ENCODE assay signal across 17 cellular contexts in the genomic region with DNA sequence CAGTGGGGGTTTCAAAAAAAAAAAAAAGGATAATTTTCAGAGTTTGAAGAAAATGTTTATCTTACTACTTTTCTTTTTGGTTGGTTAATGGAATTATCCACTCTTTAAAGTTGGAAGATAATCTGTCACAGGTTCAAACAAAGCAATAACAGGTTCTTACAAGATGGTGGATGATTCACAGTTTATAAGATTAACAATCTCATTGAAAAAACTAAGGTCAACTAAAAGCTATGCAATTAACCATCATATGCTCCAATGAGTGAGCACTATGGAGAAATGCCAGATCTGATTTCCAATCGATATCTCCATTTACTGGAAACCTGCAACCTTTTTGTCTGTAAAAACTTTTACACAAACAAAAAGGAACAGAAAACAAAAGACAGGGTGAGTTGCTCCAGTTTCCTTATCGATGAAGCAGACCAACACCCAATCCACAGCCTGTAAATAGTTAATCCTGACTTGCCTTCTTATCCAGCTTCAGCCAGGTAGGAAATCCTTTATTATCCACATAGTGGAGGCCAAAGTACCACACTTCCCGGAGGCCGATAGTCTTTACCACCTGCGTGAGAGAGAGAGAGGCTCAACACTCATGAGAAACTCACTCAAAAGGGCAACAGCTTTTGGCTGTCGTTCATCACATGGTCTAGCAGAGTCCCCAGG. TPM values are rescaled to one million over a fixed set of nuclear protein-coding genes. Genes with fewer than 3 reads are reported as not detected.
DNase-seq lines count a peak whose midpoint lies in the region; ATAC-seq and TF ChIP-seq lines count a peak whose summit lies in the region.
"Had no signal": no experiment of that assay in that cellular context is flagged by ENCODE, and none has a peak within 500 bp of the region (broad histone marks: within the 10 kb centered on the region; RNA-seq: fewer than 3 reads in every experiment).

No MANE protein-coding gene starts in this region.

- no peak overlapping the region for H3K4me3 Mint-ChIP-seq in H9
- no peak overlapping the region for H3K4me3 Mint-ChIP-seq in stimulated activated effector memory CD8-positive, alpha-beta T cell treated with anti-CD3 and anti-CD28 coated beads, Interleukin-12 subunit alpha, Interleukin-12 subunit beta, amount 100 ng/mL, for 72 hours

- H3K27ac Mint-ChIP-seq in H9, result peak overlapping the region in 2 of 3 experiments; percentile 38 to 58; a peak in 3 of 7 replicates
- no peak overlapping the region for H3K27ac Mint-ChIP-seq in stimulated activated effector memory CD8-positive, alpha-beta T cell treated with anti-CD3 and anti-CD28 coated beads, Interleukin-12 subunit alpha, Interleukin-12 subunit beta, amount 100 ng/mL, for 72 hours

- no peak overlapping the region for H2BK15ac ChIP-seq in H9 (ENCODE audit: low read depth, low read length)

- no peak overlapping the region for H3K56ac ChIP-seq in H9 (ENCODE audit: insufficient read length, low read depth, low read length)

- H3F3A ChIP-seq in PC-3 (ENCODE audit: low read length, unreplicated experiment), result peaks cover 6% of the 10 kb centered on the region

- H4K91ac ChIP-seq in H9 (ENCODE audit: insufficient read length, low read depth, low read length), result no peak overlapping the region

- no peak for TF ChIP-seq CTCF in C4-2B (conservative IDR thresholded peaks at IDR 0.05)
- no peak for TF ChIP-seq CTCF in H9 (conservative IDR thresholded peaks at IDR 0.05)
- no peak for TF ChIP-seq CTCF in colonic mucosa (IDR thresholded peaks at IDR 0.05)
- TF ChIP-seq CTCF in PC-3 (conservative IDR thresholded peaks at IDR 0.05; ENCODE audit: low read depth, low read length), result no peak

- H2BK120ac ChIP-seq in H9 (ENCODE audit: low read depth, low read length, poor library complexity, severe bottlenecking), result no peak overlapping the region

- H2BK12ac ChIP-seq in H9 (ENCODE audit: insufficient read length, low read depth, low read length), result no peak overlapping the region

- no peak overlapping the region for H3K9ac ChIP-seq in H9 (ENCODE audit: extremely low read depth, insufficient read length, low read length)
- H3K9ac ChIP-seq in colonic mucosa (ENCODE audit: low read depth in 2 of 2, low read length in 2 of 2), result peak overlapping the region in 1 of 2 donors; percentile 52
- H3K9ac ChIP-seq in PC-3 (ENCODE audit: low read length), result no peak overlapping the region

- no peaks in the 10 kb centered on the region for H4K20me1 ChIP-seq in H9 (ENCODE audit: control insufficient read depth, insufficient read depth, insufficient read length)
- H4K20me1 ChIP-seq in PC-3 (ENCODE audit: low read length), result peaks cover 44% of the 10 kb centered on the region

- intact Hi-C loops in colonic mucosa (cut with DNase I) (no loop called here), PC-3 (cut with micrococcal nuclease) (no loop called here)

- no peak overlapping the region for H2BK5ac ChIP-seq in H9 (ENCODE audit: insufficient read length, low read length)

- H3K79me2 ChIP-seq in H9 (ENCODE audit: insufficient read depth, low read length), result peaks cover 6% of the 10 kb centered on the region; the same call in 1 of the 2 replicates
- peaks cover 82% of the 10 kb centered on the region for H3K79me2 ChIP-seq in PC-3 (ENCODE audit: low read length)

- no peak overlapping the region for H3K14ac ChIP-seq in H9 (ENCODE audit: insufficient read depth, low read length)

- H3K4me2 ChIP-seq in H9 (ENCODE audit: insufficient read depth, insufficient read length, low read length), result no peak overlapping the region
- H3K4me2 ChIP-seq in PC-3 (ENCODE audit: low read length), result no peak overlapping the region

- H2AFZ ChIP-seq in H9 (ENCODE audit: low read length) (no peak overlapping the region), PC-3 (ENCODE audit: low read length) (no peak overlapping the region)

- H3K4me1 Mint-ChIP-seq in H9, result peaks cover 8 to 11% of the 10 kb centered on the region in 2 experiments
- peaks cover 51% of the 10 kb centered on the region for H3K4me1 Mint-ChIP-seq in stimulated activated effector memory CD8-positive, alpha-beta T cell treated with anti-CD3 and anti-CD28 coated beads, Interleukin-12 subunit alpha, Interleukin-12 subunit beta, amount 100 ng/mL, for 72 hours

- no peak for ATAC-seq in PC-3
- ATAC-seq in stimulated activated effector memory CD8-positive, alpha-beta T cell treated with anti-CD3 and anti-CD28 coated beads, Interleukin-12 subunit alpha, Interleukin-12 subunit beta, amount 100 ng/mL, for 72 hours, result no peak
- ATAC-seq: sciatic nerve had no signal

- H3K18ac ChIP-seq in H9 (ENCODE audit: insufficient read length, low read depth, low read length), result no peak overlapping the region

- H3K27me3 ChIP-seq in H9 (ENCODE audit: insufficient read depth, low read length) (no peaks in the 10 kb centered on the region), colonic mucosa (no peaks in the 10 kb centered on the region), PC-3 (ENCODE audit: low read length) (no peaks in the 10 kb centered on the region)

- no peak overlapping the region for H4K8ac ChIP-seq in H9 (replicated peaks; ENCODE audit: insufficient read length, low read depth, low read length)

- no peaks in the 10 kb centered on the region for H3K9me3 Mint-ChIP-seq in H9
- no peaks in the 10 kb centered on the region for H3K9me3 Mint-ChIP-seq in stimulated activated effector memory CD8-positive, alpha-beta T cell treated with anti-CD3 and anti-CD28 coated beads, Interleukin-12 subunit alpha, Interleukin-12 subunit beta, amount 100 ng/mL, for 72 hours

- peaks cover 70 to 94% (median 90%) of the 10 kb centered on the region in 3 experiments for H3K36me3 Mint-ChIP-seq in H9 (ENCODE audit: insufficient read depth in 1 of 3, low read depth in 3 of 3)
- peaks cover 98% of the 10 kb centered on the region for H3K36me3 Mint-ChIP-seq in stimulated activated effector memory CD8-positive, alpha-beta T cell treated with anti-CD3 and anti-CD28 coated beads, Interleukin-12 subunit alpha, Interleukin-12 subunit beta, amount 100 ng/mL, for 72 hours

- CTCF ChIA-PET in PC-3 (lab: Charles Lee), result no interaction called here

- H2AK5ac ChIP-seq in H9 (ENCODE audit: insufficient read length, low read length), result no peak overlapping the region

- DNase-seq in H9 (no peak), colonic mucosa (peak; percentile 61), mucosa of gallbladder (ENCODE audit: low spot score) (peak; percentile 59), PC-3 (no peak), NCI-H345 (lab: John Stamatoyannopoulos, UW) (no peak), NCI-H2171 (lab: John Stamatoyannopoulos, UW) (no peak)
- no peak for DNase-seq in stimulated activated effector memory CD8-positive, alpha-beta T cell treated with anti-CD3 and anti-CD28 coated beads, Interleukin-12 subunit alpha, Interleukin-12 subunit beta, amount 100 ng/mL, for 72 hours (ENCODE audit: low spot score in 2 of 2)
- DNase-seq: activated CD4-positive, alpha-beta T cell treated with anti-CD3 and anti-CD28 coated beads for 48 hours; activated T-cell treated with anti-CD3 and anti-CD28 coated beads, Interleukin-2, amount 50 U/mL, for 48 hours; caudate nucleus; effector CD4-positive, alpha-beta T cell; NCI-H1930; NCI-H524; nucleus accumbens; stimulated activated CD4-positive, alpha-beta T cell treated with anti-CD3 and anti-CD28 coated beads, Interleukin-1b, Interleukin-23, amount 100 ng/mL, for 48 hours had no signal

- H3K27me3 Mint-ChIP-seq in H9 (ENCODE audit: low read depth), result no peaks in the 10 kb centered on the region

- no peak overlapping the region for H3T11ph ChIP-seq in H9 (ENCODE audit: low read length)

- H4K5ac ChIP-seq in H9 (ENCODE audit: insufficient read length, low read depth, low read length), result no peak overlapping the region

- H3K9me2 ChIP-seq in PC-3 (replicated peaks; ENCODE audit: low read length), result no peaks in the 10 kb centered on the region

- no TSS peak for BruUV-seq in PC-3 (replicated peaks; lab: Mats Ljungman, UMichigan)

- H3K9me3 ChIP-seq in H9 (ENCODE audit: control insufficient read depth, low read depth, low read length) (no peaks in the 10 kb centered on the region), colonic mucosa (no peaks in the 10 kb centered on the region), PC-3 (ENCODE audit: low read length) (no peaks in the 10 kb centered on the region)

- H3K4me3 ChIP-seq in colonic mucosa (no peak overlapping the region), PC-3 (ENCODE audit: low read length) (no peak overlapping the region)

- H3K4me1 ChIP-seq in H9 (ENCODE audit: insufficient read depth, low read length) (no peaks in the 10 kb centered on the region; the same call in 1 of the 2 replicates), colonic mucosa (peaks cover 17% of the 10 kb centered on the region), PC-3 (ENCODE audit: insufficient read depth, low read length) (peaks cover 33% of the 10 kb centered on the region)

- H3K4ac ChIP-seq in H9 (ENCODE audit: low read depth, low read length), result no peak overlapping the region

- H3K27ac ChIP-seq in C4-2B (peak overlapping the region; percentile 62), H9 (ENCODE audit: insufficient read length, low read depth, low read length) (no peak overlapping the region), colonic mucosa (peak overlapping the region; percentile 53), PC-3 (ENCODE audit: low read length) (no peak overlapping the region)

- H3K23me2 ChIP-seq in H9 (ENCODE audit: insufficient read length, low read depth, low read length, poor library complexity, severe bottlenecking), result no peaks in the 10 kb centered on the region

- H3K36me3 ChIP-seq in colonic mucosa (peaks cover 34% of the 10 kb centered on the region), PC-3 (ENCODE audit: low read depth, low read length) (peaks cover 74% of the 10 kb centered on the region)

- no peak overlapping the region for H2BK20ac ChIP-seq in H9 (ENCODE audit: low read depth, low read length, poor library complexity, severe bottlenecking)

- POLR2A ChIA-PET in PC-3 (lab: Charles Lee; ENCODE audit: unreplicated experiment), result no interaction called here

- no peak overlapping the region for H3K23ac ChIP-seq in H9 (ENCODE audit: insufficient read length, low read depth, low read length)

- peaks cover 12% of the 10 kb centered on the region for H3K79me1 ChIP-seq in H9 (ENCODE audit: insufficient read depth, low read depth, low read length, poor library complexity, severe bottlenecking)

- no CpG with 5 or more reads among the region's 6 CpGs for WGBS in H9 (ENCODE audit: extremely low coverage, insufficient read length, low lambda C conversion rate)

RNA-seq across cellular contexts. Expression of a gene that starts 32.4 kb away (rescaled TPM):
- total RNA-seq in H9 (2021), result 375 and 393 TPM in 2 replicates
- total RNA-seq in colonic mucosa, result 100 to 1,000 TPM; 257 to 424 TPM
- total RNA-seq in mucosa of gallbladder, result 297 TPM
- 182 and 200 TPM in 2 replicates for total RNA-seq in PC-3 (2014; rRNA removed)

Comparison
In these comparisons a context has a peak if more than half of its experiments do, and no peak if none do; other contexts are left out.
1. H3K27ac ChIP-seq: peak in C4-2B (single experiment) and colonic mucosa (single experiment); none in H9 (single experiment) and PC-3 (single experiment).
2. DNase-seq: peak in colonic mucosa (single experiment) and mucosa of gallbladder (single experiment); none in H9 (single experiment), PC-3 (single experiment), NCI-H345 (single experiment), NCI-H2171 (single experiment) and stimulated activated effector memory CD8-positive, alpha-beta T cell treated with anti-CD3 and anti-CD28 coated beads, Interleukin-12 subunit alpha, Interleukin-12 subunit beta, amount 100 ng/mL, for 72 hours (0 of 2).